In genomic region chr17:48563867-48564199, GRCh38 we compare ENCODE assay signal across 1 cellular context.
TF ChIP-seq lines count a peak whose summit lies in the region.

No MANE protein-coding gene starts in this region.

TF ChIP-seq in GM23338, 12 proteins besides CTCF, POLR2A, EP300 and RAD21:
- TF ChIP-seq EZH2 (IDR thresholded peaks at IDR 0.05; ENCODE audit: low read depth, unreplicated experiment), result peak; percentile 75
- TF ChIP-seq ZNF331 (CRISPR knock-in tag; IDR thresholded peaks at IDR 0.05; ENCODE audit: low read depth), result no peak
- no peak for TF ChIP-seq POLR2AphosphoS5 (IDR thresholded peaks at IDR 0.05; ENCODE audit: low read depth)
- no peak for TF ChIP-seq REST (IDR thresholded peaks at IDR 0.05; ENCODE audit: unreplicated experiment)
- no peak for TF ChIP-seq ETS1 (IDR thresholded peaks at IDR 0.05)
- TF ChIP-seq ZNF462 (CRISPR knock-in tag; IDR thresholded peaks at IDR 0.05), result no peak
- TF ChIP-seq EZH2phosphoT487 (IDR thresholded peaks at IDR 0.05; ENCODE audit: unreplicated experiment), result no peak
- no peak for TF ChIP-seq JUNB (IDR thresholded peaks at IDR 0.05; ENCODE audit: unreplicated experiment)
TF ChIP-seq in GM23338: peak in this region for 1.
